26 cellular contexts compared by ENCODE assay signal in the genomic region with DNA sequence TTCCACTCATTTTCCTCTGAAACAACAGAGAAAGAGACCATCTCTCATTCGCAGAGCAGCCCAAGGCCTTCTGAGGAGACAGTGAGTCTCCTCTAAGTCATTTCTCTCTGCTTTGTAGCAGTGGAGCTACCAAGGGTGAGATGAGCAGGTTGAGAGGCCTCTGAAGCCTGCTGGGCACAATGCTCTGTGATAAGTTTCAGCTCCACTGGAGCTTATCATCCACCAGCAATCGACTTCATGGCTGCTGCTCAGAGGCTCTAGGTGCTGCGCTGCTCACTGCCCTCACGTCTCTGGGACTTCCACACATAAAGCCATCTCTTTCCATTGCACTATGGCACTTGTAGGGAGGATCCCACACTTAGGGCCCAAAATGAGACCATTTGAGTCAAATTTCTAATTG.
DNase-seq lines count a peak whose midpoint lies in the region; ATAC-seq and TF ChIP-seq lines count a peak whose summit lies in the region.
"Had no signal": no experiment of that assay in that cellular context is flagged by ENCODE, and none has a peak within 500 bp of the region (broad histone marks: within the 10 kb centered on the region; RNA-seq: fewer than 3 reads in every experiment).

No MANE protein-coding gene starts in this region.

- H4K8ac ChIP-seq in neuronal stem cell (ENCODE audit: low read depth, low read length), result no peak overlapping the region

- no peak overlapping the region for H2BK15ac ChIP-seq in neuronal stem cell (ENCODE audit: low read length)

- no peak overlapping the region for H3K4ac ChIP-seq in neuronal stem cell (ENCODE audit: low read length)

- H2BK5ac ChIP-seq in neuronal stem cell (ENCODE audit: low read length), result no peak overlapping the region

- H3K23ac ChIP-seq in neuronal stem cell (ENCODE audit: low read depth, low read length, poor library complexity), result no peak overlapping the region

- no peak overlapping the region for H2BK12ac ChIP-seq in neuronal stem cell (ENCODE audit: low read length)

- H3K14ac ChIP-seq in neuronal stem cell (ENCODE audit: low read length), result no peak overlapping the region

- peak overlapping the region; percentile 11 for H2AFZ ChIP-seq in neuronal stem cell (ENCODE audit: low read length)

- TF ChIP-seq CTCF in heart right ventricle (IDR thresholded peaks at IDR 0.05), result no peak
- TF ChIP-seq CTCF in foreskin keratinocyte (conservative IDR thresholded peaks at IDR 0.05), result no peak

- H3K9me3 ChIP-seq in heart right ventricle (no peaks in the 10 kb centered on the region), neuronal stem cell (replicated peaks in 1 of 2; ENCODE audit: control insufficient read depth in 2 of 2, insufficient read depth in 1 of 2, low read depth in 1 of 2, low read length in 2 of 2) (no peaks in the 10 kb centered on the region)
- H3K9me3 ChIP-seq: esophagus squamous epithelium, left lung, suprapubic skin had no signal

- WGBS in heart right ventricle, 2 donors, result 70 to 77% methylated on average over 4 of the region's 4 CpGs
- no CpG with 5 or more reads among the region's 4 CpGs for WGBS in neuronal stem cell (ENCODE audit: extremely low coverage in 2 of 2, insufficient read length in 2 of 2, insufficient replicate concordance in 1 of 2), 2 donors

- H3K4me1 ChIP-seq in heart right ventricle (peaks cover 0 to 49% (median 15%) of the 10 kb centered on the region in 9 donors), neuronal stem cell (ENCODE audit: control insufficient read depth in 2 of 2, insufficient read depth in 1 of 2, low read depth in 1 of 2, low read length in 2 of 2) (no peaks in the 10 kb centered on the region), foreskin keratinocyte (peaks cover 6% of the 10 kb centered on the region)
- H3K4me1 ChIP-seq: esophagus squamous epithelium, left lung, suprapubic skin had no signal

- peaks cover 0 to 43% (median 4%) of the 10 kb centered on the region in 9 donors for H3K36me3 ChIP-seq in heart right ventricle
- H3K36me3 ChIP-seq in neuronal stem cell (replicated peaks in 1 of 2; ENCODE audit: control insufficient read depth in 2 of 2, insufficient read depth in 2 of 2, low read length in 2 of 2), result no peaks in the 10 kb centered on the region
- H3K36me3 ChIP-seq: esophagus squamous epithelium, left lung, suprapubic skin had no signal

- no peak overlapping the region for H3K4me2 ChIP-seq in neuronal stem cell (ENCODE audit: insufficient read depth, low read length, poor library complexity, severe bottlenecking)

- H3K18ac ChIP-seq in neuronal stem cell (ENCODE audit: low read length), result no peak overlapping the region

- no peak overlapping the region for H2BK120ac ChIP-seq in neuronal stem cell (ENCODE audit: low read depth, low read length)

- H3K27me3 ChIP-seq in heart right ventricle (no peaks in the 10 kb centered on the region), neuronal stem cell (ENCODE audit: control insufficient read depth in 3 of 3, insufficient read depth in 3 of 3, low read depth in 1 of 3, low read length in 3 of 3) (no peaks in the 10 kb centered on the region), foreskin keratinocyte (peaks cover 8% of the 10 kb centered on the region)
- H3K27me3 ChIP-seq: esophagus squamous epithelium, left lung, suprapubic skin had no signal

- H3K27ac ChIP-seq in heart right ventricle (peak overlapping the region in 7 of 10 donors; percentile 25 to 77 (median 50)), neuronal stem cell (replicated peaks; ENCODE audit: low read length) (no peak overlapping the region), foreskin keratinocyte (no peak overlapping the region)
- H3K27ac ChIP-seq: esophagus squamous epithelium, left lung, SK-N-MC, suprapubic skin had no signal

- intact Hi-C loops in Right ventricle myocardium superior (cut with DNase I) (no loop called here), cardiac septum (cut with DNase I) (no loop called here), heart right ventricle (cut with DNase I) (no loop called here)

- H3K9ac ChIP-seq in neuronal stem cell (ENCODE audit: low read depth, low read length, poor library complexity), result no peak overlapping the region

- no peak overlapping the region for H2AK5ac ChIP-seq in neuronal stem cell (ENCODE audit: low read depth, low read length)

- H3K4me3 ChIP-seq in heart right ventricle (no peak overlapping the region), neuronal stem cell (ENCODE audit: low read length in 2 of 2) (no peak overlapping the region)
- H3K4me3 ChIP-seq: esophagus squamous epithelium, left lung, SK-N-MC, suprapubic skin had no signal

- DNase-seq in Right ventricle myocardium superior (no peak), cardiac septum (ENCODE audit: low spot score) (no peak), heart right ventricle (no peak), neuronal stem cell (ENCODE audit: low spot score) (no peak), foreskin keratinocyte (no peak), H4 (ENCODE audit: low spot score) (no peak), ureter (ENCODE audit: low spot score) (no peak)
- DNase-seq in activated CD4-positive, alpha-beta T cell treated with anti-CD3 and anti-CD28 coated beads for 1 hour, result no peak
- DNase-seq: activated CD4-positive, CD25-positive, alpha-beta regulatory T cell; activated CD8-positive, alpha-beta memory T cell treated with anti-CD3 and anti-CD28 coated beads, Interleukin-2, amount 10 ng/mL, durations not matched to agents 7 days and 5 days; activated naive CD4-positive, alpha-beta T cell treated with Interleukin-2 at 50 U/mL for 16 hours; activated T-cell treated with anti-CD3 and anti-CD28 coated beads, Interleukin-2, amount 50 U/mL, for 48 hours; esophagus squamous epithelium; foreskin melanocyte; hypothalamus; KBM-7; left lung; mesendoderm; NCI-H1105 treated with DMSO at 0.1 percent for 48 hours; NCI-H187 treated with DMSO at 0.1 percent for 48 hours; NCI-H524; nucleus accumbens; small intestine; stimulated activated naive CD4-positive, alpha-beta T cell had no signal

- peak; percentile 23 for ATAC-seq in Right ventricle myocardium superior (ENCODE audit: poor library complexity)
- ATAC-seq in heart right ventricle, result peak in 4 of 8 donors; percentile 25 to 47 (median 32)
- ATAC-seq in foreskin keratinocyte, result no peak
- ATAC-seq: activated CD8-positive, alpha-beta memory T cell treated with anti-CD3 and anti-CD28 coated beads, Interleukin-2, amount 10 ng/mL, durations not matched to agents 7 days and 5 days; left lung had no signal

- H4K91ac ChIP-seq in neuronal stem cell (ENCODE audit: low read depth, low read length, poor library complexity), result no peak overlapping the region

- no peaks in the 10 kb centered on the region for H3K79me1 ChIP-seq in neuronal stem cell (ENCODE audit: low read depth, low read length)

Comparison
In these comparisons a context has a peak if more than half of its experiments do, and no peak if none do; other contexts are left out.
1. H3K27ac ChIP-seq: peak in heart right ventricle (7 of 10); none in neuronal stem cell (single experiment) and foreskin keratinocyte (single experiment).